Comparison of ENCODE assay signal across 18 cellular contexts in the genomic region with DNA sequence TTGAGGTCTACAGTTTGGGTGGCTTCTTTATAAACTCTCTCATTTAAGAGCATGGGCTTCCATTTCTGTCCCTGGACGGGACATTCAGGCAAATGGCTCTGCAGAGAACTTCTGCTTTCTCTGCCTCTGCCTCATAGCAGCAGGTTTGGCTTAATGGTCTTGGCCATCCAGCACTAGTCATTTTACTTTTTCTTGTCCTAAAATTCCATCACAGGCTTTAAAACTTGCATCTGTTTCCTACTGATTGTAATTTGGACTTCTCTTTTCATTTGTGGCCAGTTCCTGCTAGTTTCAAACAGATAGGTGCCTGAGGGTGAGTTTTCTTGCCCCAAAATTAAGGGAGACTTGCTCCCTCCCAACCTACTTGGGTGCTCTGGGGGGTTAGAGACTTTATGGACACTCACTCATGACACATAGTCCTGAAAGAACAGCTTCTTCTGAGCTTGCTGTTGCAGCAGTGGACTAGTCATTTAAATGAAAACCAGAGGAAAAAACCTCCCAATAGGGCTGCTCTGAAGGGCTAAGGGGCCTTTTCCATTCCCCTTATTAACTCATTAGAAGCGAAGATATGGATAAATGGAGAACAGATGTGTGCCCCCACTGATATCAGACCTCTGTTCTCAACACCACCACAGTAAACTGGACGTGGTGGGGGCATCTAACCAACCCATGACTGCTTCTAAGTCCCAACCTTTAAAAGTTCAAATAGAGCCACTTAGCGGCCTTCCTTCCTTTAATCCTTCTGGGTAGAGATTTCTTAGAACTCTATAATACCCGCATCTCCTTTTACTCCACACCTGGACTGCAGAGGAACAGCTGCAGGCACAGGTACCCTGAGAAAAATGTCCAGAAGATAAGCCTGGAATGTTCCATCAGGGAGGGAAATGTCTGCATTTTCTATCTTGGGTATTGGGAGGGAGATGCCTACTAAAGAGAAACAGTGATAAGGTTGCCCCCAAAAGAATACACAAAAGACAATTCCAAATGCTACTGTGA. TPM values are rescaled to one million over a fixed set of nuclear protein-coding genes. Genes with fewer than 3 reads are reported as not detected.
"Had no signal": no experiment of that assay in that cellular context is flagged by ENCODE, and none has a peak within 500 bp of the region (broad histone marks: within the 10 kb centered on the region; RNA-seq: fewer than 3 reads in every experiment).

No MANE protein-coding gene starts in this region.

- H3K27me3 ChIP-seq: body of pancreas, right lobe of liver, upper lobe of left lung had no signal

- H3K4me1 Mint-ChIP-seq: T-helper 17 cell had no signal

- FAIRE-seq: TTC549 had no signal

- H3K27ac Mint-ChIP-seq: activated CD8-positive, alpha-beta memory T cell treated with anti-CD3 and anti-CD28 coated beads, Interleukin-2, amount 10 ng/mL, durations not matched to agents 7 days and 5 days; activated naive CD4-positive, alpha-beta T cell treated with anti-CD3 and anti-CD28 coated beads, Interleukin-2, amount 50 U/mL, for 24 hours; activated T-cell treated with anti-CD3 and anti-CD28 coated beads, Interleukin-2, amount 50 U/mL, for 24 hours; dendritic cell treated with granulocyte-macrophage colony-stimulating factor and Interleukin-4, amounts not matched to agents 40 ng/mL and 50 ng/mL, for 4 days; T-helper 17 cell had no signal

- H3K36me3 Mint-ChIP-seq: activated CD8-positive, alpha-beta memory T cell treated with anti-CD3 and anti-CD28 coated beads, Interleukin-2, amount 10 ng/mL, durations not matched to agents 7 days and 5 days; activated naive CD4-positive, alpha-beta T cell treated with anti-CD3 and anti-CD28 coated beads, Interleukin-2, amount 50 U/mL, for 24 hours had no signal

- H3K4me1 ChIP-seq: psoas muscle, right lobe of liver had no signal

- H3K9me3 ChIP-seq: body of pancreas, psoas muscle, right lobe of liver, upper lobe of left lung had no signal

- H3K36me3 ChIP-seq: right lobe of liver, upper lobe of left lung had no signal

- H3K27ac ChIP-seq: body of pancreas, psoas muscle, right lobe of liver, upper lobe of left lung had no signal

- H3K9me3 Mint-ChIP-seq: activated naive CD4-positive, alpha-beta T cell treated with anti-CD3 and anti-CD28 coated beads, Interleukin-2, amount 50 U/mL, for 24 hours; activated T-cell treated with anti-CD3 and anti-CD28 coated beads, Interleukin-2, amount 50 U/mL, for 24 hours; dendritic cell treated with granulocyte-macrophage colony-stimulating factor and Interleukin-4, amounts not matched to agents 40 ng/mL and 50 ng/mL, for 4 days had no signal

- DNase-seq: activated CD4-positive, alpha-beta T cell treated with anti-CD3 and anti-CD28 coated beads for 1 hour; activated CD4-positive, alpha-beta T cell treated with anti-CD3 and anti-CD28 coated beads, Interleukin-2, amount 50 U/mL, for 48 hours; activated CD8-positive, alpha-beta memory T cell treated with anti-CD3 and anti-CD28 coated beads, Interleukin-2, amount 10 ng/mL, durations not matched to agents 7 days and 5 days; activated effector memory CD4-positive, alpha-beta T cell treated with Interleukin-2 at 50 U/mL for 16 hours; activated T-cell treated with anti-CD3 and anti-CD28 coated beads, Interleukin-2, amount 50 U/mL, for 24 hours; body of pancreas; cerebellar nuclear complex; mammary epithelial cell; psoas muscle; right lobe of liver; stimulated activated CD4-positive, alpha-beta T cell treated with anti-CD3 and anti-CD28 coated beads, Interleukin-2, amount 100 ng/mL, for 24 hours; stimulated activated naive CD4-positive, alpha-beta T cell treated with Interleukin-2 at 50 U/mL for 16 hours; T-helper 17 cell had no signal

- H3K4me3 Mint-ChIP-seq: activated CD8-positive, alpha-beta memory T cell treated with anti-CD3 and anti-CD28 coated beads, Interleukin-2, amount 10 ng/mL, durations not matched to agents 7 days and 5 days; activated naive CD4-positive, alpha-beta T cell treated with anti-CD3 and anti-CD28 coated beads, Interleukin-2, amount 50 U/mL, for 24 hours; activated T-cell treated with anti-CD3 and anti-CD28 coated beads, Interleukin-2, amount 50 U/mL, for 24 hours; dendritic cell treated with granulocyte-macrophage colony-stimulating factor and Interleukin-4, amounts not matched to agents 40 ng/mL and 50 ng/mL, for 4 days; T-helper 17 cell had no signal

- H3K4me3 ChIP-seq: body of pancreas, psoas muscle, right lobe of liver, upper lobe of left lung had no signal

- ATAC-seq: activated CD8-positive, alpha-beta memory T cell treated with anti-CD3 and anti-CD28 coated beads, Interleukin-2, amount 10 ng/mL, durations not matched to agents 7 days and 5 days; body of pancreas; left lobe of liver; psoas muscle; right lobe of liver; T-helper 17 cell had no signal

RNA-seq across cellular contexts. Expression of gene SVOPL, which starts 38.8 kb away (rescaled TPM):
- total RNA-seq: activated CD8-positive, alpha-beta memory T cell treated with anti-CD3 and anti-CD28 coated beads, Interleukin-2, amount 10 ng/mL, durations not matched to agents 7 days and 5 days; body of pancreas; left lobe of liver; psoas muscle; right lobe of liver; T-helper 17 cell had no signal
- polyA plus RNA-seq: mammary epithelial cell had no signal
